Comparison of ENCODE assay signal across 9 cellular contexts in genomic region chr10:105112862-105113261, GRCh38.
"Had no signal": no experiment of that assay in that cellular context is flagged by ENCODE, and none has a peak within 500 bp of the region (broad histone marks: within the 10 kb centered on the region; RNA-seq: fewer than 3 reads in every experiment).

No MANE protein-coding gene starts in this region.

- DNase-seq: GOT3, H7, HFFc6, KBM-7 had no signal

- H3K27ac Mint-ChIP-seq: HFFc6, IgD-negative memory B cell had no signal

- H3K27ac ChIP-seq: HL-60 had no signal

- H3K36me3 ChIP-seq: HAP-1 had no signal

- ATAC-seq: HCT116, HepG2 had no signal

- H3K27me3 Mint-ChIP-seq: IgD-negative memory B cell had no signal

- H3K4me3 ChIP-seq: HAP-1 had no signal

- H3K36me3 Mint-ChIP-seq: IgD-negative memory B cell had no signal

- H3K4me3 Mint-ChIP-seq: HFFc6, IgD-negative memory B cell had no signal

- H3K9me3 ChIP-seq: HAP-1 had no signal

- H3K4me1 ChIP-seq: HAP-1 had no signal
